ENCODE assay signal across 6 cellular contexts in the genomic region with DNA sequence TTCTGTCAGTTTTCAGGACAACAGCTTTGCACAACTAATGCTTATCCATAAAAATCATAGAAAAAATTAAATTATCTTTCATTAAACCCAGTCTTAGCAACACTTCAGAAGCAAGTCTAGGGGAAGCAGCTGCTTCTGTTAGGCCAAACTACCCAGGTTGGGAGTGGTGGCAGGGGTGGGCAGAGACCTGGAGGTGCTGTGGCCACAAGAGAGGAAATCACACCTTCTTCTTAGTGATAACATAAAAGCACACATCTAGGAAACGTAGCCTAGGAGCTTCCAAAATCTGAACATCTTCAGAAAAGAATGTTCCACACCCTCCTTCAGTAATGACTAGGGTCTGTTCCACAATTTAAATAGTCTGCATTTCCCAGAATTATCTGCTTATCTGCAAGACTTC. TPM values are rescaled to one million over a fixed set of nuclear protein-coding genes. Genes with fewer than 3 reads are reported as not detected.
"Had no signal": no experiment of that assay in that cellular context is flagged by ENCODE, and none has a peak within 500 bp of the region (broad histone marks: within the 10 kb centered on the region; RNA-seq: fewer than 3 reads in every experiment).

No MANE protein-coding gene starts in this region.

- DNase-seq: HFFc6, IMR-90 had no signal

- H3K4me3 ChIP-seq: GM23338, HAP-1, K562 had no signal

- H3K4me1 ChIP-seq: HAP-1 had no signal

- H3K9me3 Mint-ChIP-seq: GM23338, HFFc6 had no signal

- H3K36me3 ChIP-seq: HAP-1 had no signal

- ATAC-seq: GM23338, HCT116, K562 had no signal

- H3K4me3 Mint-ChIP-seq: GM23338, HFFc6 had no signal

- H3K27ac Mint-ChIP-seq: GM23338, HFFc6 had no signal

- H3K4me2 ChIP-seq: GM23338 had no signal

- H2AFZ ChIP-seq: GM23338 had no signal

- H3K9me3 ChIP-seq: HAP-1 had no signal

- H3K4me1 Mint-ChIP-seq: GM23338 had no signal

RNA-seq across cellular contexts. Expression of a gene that starts 32.3 kb away (rescaled TPM):
- total RNA-seq: K562 had no signal
